ENCODE assay signal across 21 cellular contexts in the genomic region with DNA sequence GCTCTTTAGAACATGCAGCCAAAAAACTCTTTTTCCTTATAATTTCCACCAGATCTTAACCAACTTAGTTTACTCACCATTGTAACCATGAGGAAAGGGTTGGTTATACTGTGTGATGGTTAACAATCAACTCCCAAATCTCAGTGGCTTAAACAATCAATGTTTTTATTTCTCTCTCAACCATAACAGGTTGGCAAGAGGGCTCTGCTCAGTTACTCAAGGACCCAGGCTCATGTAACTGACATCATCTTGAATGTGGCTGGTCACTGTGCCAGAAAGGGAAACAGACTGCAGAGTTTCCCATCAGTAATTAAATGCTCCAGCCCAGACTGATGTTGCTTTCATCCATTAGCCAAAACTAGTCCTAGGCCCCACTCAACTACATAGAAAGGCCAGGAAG.
DNase-seq lines count a peak whose midpoint lies in the region; ATAC-seq and TF ChIP-seq lines count a peak whose summit lies in the region.
"Had no signal": no experiment of that assay in that cellular context is flagged by ENCODE, and none has a peak within 500 bp of the region (broad histone marks: within the 10 kb centered on the region; RNA-seq: fewer than 3 reads in every experiment).

No MANE protein-coding gene starts in this region.

- H3K36me3 ChIP-seq in rectal smooth muscle tissue (ENCODE audit: control insufficient read depth, insufficient read depth, low read length): no peaks in the 10 kb centered on the region

- H3K4me1 ChIP-seq in rectal smooth muscle tissue (ENCODE audit: control insufficient read depth, insufficient read depth, low read length): no peaks in the 10 kb centered on the region
- H3K4me1 ChIP-seq: BLaER1 treated with 17β-estradiol and CSF1 and Interleukin-3, amounts not matched to agents 10 nM and 100 nM; transverse colon had no signal

- H3K9ac ChIP-seq in rectal smooth muscle tissue (ENCODE audit: low read length): no peak overlapping the region
- H3K9ac ChIP-seq: BLaER1 treated with 17β-estradiol and CSF1 and Interleukin-3, amounts not matched to agents 10 nM and 100 nM had no signal

- no peak for TF ChIP-seq CTCF in astrocyte of the cerebellum (IDR thresholded peaks at IDR 0.05; ENCODE audit: low read depth, low read length, missing control alignments)
- no peak for TF ChIP-seq CTCF in GM10248 (IDR thresholded peaks at IDR 0.05; ENCODE audit: control extremely low read depth, extremely low read depth, low read depth, missing control alignments)

- H3K4me3 ChIP-seq in astrocyte of the cerebellum (ENCODE audit: low read depth, low read length) (no peak overlapping the region), rectal smooth muscle tissue (ENCODE audit: low read length) (no peak overlapping the region)
- H3K4me3 ChIP-seq: BLaER1 treated with 17β-estradiol and CSF1 and Interleukin-3, amounts not matched to agents 10 nM and 100 nM; esophagus squamous epithelium; transverse colon had no signal

- peak overlapping the region; percentile 3 for H3K27ac ChIP-seq in rectal smooth muscle tissue (ENCODE audit: low read depth, low read length)
- H3K27ac ChIP-seq: BLaER1 treated with 17β-estradiol and CSF1 and Interleukin-3, amounts not matched to agents 10 nM and 100 nM; esophagus squamous epithelium; transverse colon had no signal

- H3K27me3 ChIP-seq in rectal smooth muscle tissue (ENCODE audit: control insufficient read depth, insufficient read depth, low read length): no peaks in the 10 kb centered on the region
- H3K27me3 ChIP-seq: BLaER1 treated with 17β-estradiol and CSF1 and Interleukin-3, amounts not matched to agents 10 nM and 100 nM; esophagus squamous epithelium; transverse colon had no signal

- POLR2A ChIA-PET in GM10248 (lab: Yijun Ruan, JAX): no interaction called here

- peak; percentile 18 for DNase-seq in AG20443 (ENCODE audit: low spot score)
- DNase-seq in astrocyte of the cerebellum (ENCODE audit: low read depth): peak; percentile 22
- peak; percentile 21 for DNase-seq in globus pallidus (ENCODE audit: low spot score)
- DNase-seq in hypothalamus (lab: John Stamatoyannopoulos, UW): no peak
- DNase-seq in GM10248 (ENCODE audit: extremely low spot score): no peak
- DNase-seq: activated CD4-positive, alpha-beta T cell treated with anti-CD3 and anti-CD28 coated beads, Interleukin-2, amount 10 ng/mL, durations not matched to agents 7 days and 5 days; activated naive CD4-positive, alpha-beta T cell treated with anti-CD3 and anti-CD28 coated beads for 36 hours; activated T-cell treated with anti-CD3 and anti-CD28 coated beads, Interleukin-2, amount 50 U/mL, for 48 hours; esophagus squamous epithelium; GDM1; H9; NCI-H1048; NCI-H1694 treated with DMSO at 0.1 percent for 48 hours; NCI-H2171; NCI-H526; SHP77; transverse colon had no signal

- ATAC-seq in HG02610 (IDR thresholded peaks at IDR 0.05; ENCODE audit: unreplicated experiment) (no peak), HG02678 (IDR thresholded peaks at IDR 0.05; ENCODE audit: unreplicated experiment) (no peak)

- CTCF ChIA-PET in GM10248 (lab: Yijun Ruan, JAX): no interaction called here

- in situ Hi-C loops in astrocyte of the cerebellum (cut with HindIII; ENCODE audit: low sequenced_read_pairs): no loop called here

Comparison
In these comparisons a context has a peak if more than half of its experiments do, and no peak if none do; other contexts are left out.
1. DNase-seq: peak in AG20443 (single experiment), astrocyte of the cerebellum (single experiment) and globus pallidus (single experiment); none in hypothalamus (0 of 51) and GM10248 (single experiment).